ENCODE assay signal across 26 cellular contexts in the genomic region with DNA sequence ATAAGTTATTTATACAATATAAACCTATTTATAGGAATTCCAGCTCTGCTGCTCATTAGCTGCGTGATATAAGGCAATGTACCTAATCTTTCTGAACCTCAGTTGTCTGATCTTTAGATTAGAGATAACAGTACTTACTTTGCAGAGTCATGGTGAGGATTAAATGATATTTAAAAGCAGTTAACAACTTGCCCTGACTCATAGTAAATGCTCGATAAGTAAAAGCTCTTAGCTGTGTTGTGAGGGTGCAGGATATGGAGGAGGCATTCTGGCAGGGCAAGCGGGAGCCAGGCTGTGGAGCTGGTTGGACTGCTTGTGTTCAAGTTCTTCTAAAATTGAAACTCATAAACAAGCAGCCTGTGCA.
A peak's percentile ranks its signal among the peaks of the same experiment; 100 is the strongest.
DNase-seq lines count a peak whose midpoint lies in the region; ATAC-seq and TF ChIP-seq lines count a peak whose summit lies in the region.
"Had no signal": no experiment of that assay in that cellular context is flagged by ENCODE, and none has a peak within 500 bp of the region (broad histone marks: within the 10 kb centered on the region; RNA-seq: fewer than 3 reads in every experiment).

No MANE protein-coding gene starts in this region.

- BruUV-seq in IMR-90 (replicated peaks; lab: Mats Ljungman, UMichigan), result no TSS peak

- H3K79me1 ChIP-seq in IMR-90 (ENCODE audit: low read depth in 1 of 2, low read length in 2 of 2) (no peaks in the 10 kb centered on the region), mesendoderm (ENCODE audit: low read length) (no peaks in the 10 kb centered on the region)

- no peak overlapping the region for H4K8ac ChIP-seq in IMR-90 (ENCODE audit: low read depth in 2 of 2, low read length in 2 of 2)
- no peak overlapping the region for H4K8ac ChIP-seq in mesendoderm (ENCODE audit: low read depth, low read length)

- ATAC-seq in IMR-90 (ENCODE audit: low read depth), result no peak
- ATAC-seq: activated CD8-positive, alpha-beta memory T cell treated with anti-CD3 and anti-CD28 coated beads, Interleukin-2, amount 10 ng/mL, durations not matched to agents 7 days and 5 days; activated T-cell treated with anti-CD3 and anti-CD28 coated beads, Interleukin-2, amount 50 U/mL, for 72 hours; pancreas; stimulated activated naive CD8-positive, alpha-beta T cell treated with anti-CD3 and anti-CD28 coated beads, Interleukin-15, amount 100 ng/mL, for 72 hours had no signal

- no peak for TF ChIP-seq POLR2A in IMR-90 (IDR thresholded peaks at IDR 0.05; ENCODE audit: low read depth, low read length)
- TF ChIP-seq POLR2A in erythroblast (IDR thresholded peaks at IDR 0.05; ENCODE audit: low read length), result no peak

- no peaks in the 10 kb centered on the region for H4K20me1 ChIP-seq in IMR-90 (ENCODE audit: insufficient read depth, low read length)

- H3K56ac ChIP-seq in IMR-90 (ENCODE audit: extremely low read depth, insufficient read depth, low read length) (no peak overlapping the region), mesendoderm (ENCODE audit: low read length) (no peak overlapping the region)

- no peak overlapping the region for H3K18ac ChIP-seq in IMR-90 (ENCODE audit: low read depth, low read length)
- no peak overlapping the region for H3K18ac ChIP-seq in mesendoderm (ENCODE audit: low read length)

- H3K27me3 ChIP-seq in IMR-90 (ENCODE audit: control insufficient read depth, insufficient read depth, low read length) (no peaks in the 10 kb centered on the region), mesendoderm (ENCODE audit: insufficient read depth, low read length, poor library complexity) (no peaks in the 10 kb centered on the region)
- H3K27me3 ChIP-seq: pancreas, right atrium auricular region, uterus had no signal

- H3K9me1 ChIP-seq in IMR-90 (ENCODE audit: insufficient read depth, low read length), result no peaks in the 10 kb centered on the region

- H3K14ac ChIP-seq in IMR-90 (replicated peaks; ENCODE audit: low read depth, low read length), result no peak overlapping the region

- H2AK9ac ChIP-seq in IMR-90 (replicated peaks; ENCODE audit: low read depth, low read length, poor library complexity), result no peak overlapping the region

- DNase-seq in Ammon's horn (ENCODE audit: low spot score), result peak; percentile 47
- DNase-seq in IMR-90, result no peak
- peak; percentile 93 for DNase-seq in amniotic epithelial cell (ENCODE audit: low read depth)
- peak; percentile 22 for DNase-seq in mesendoderm
- no peak for DNase-seq in stimulated activated CD4-positive, alpha-beta T cell treated with anti-CD3 and anti-CD28 coated beads, Interleukin-2, amount 100 ng/mL, for 48 hours
- DNase-seq in erythroblast (lab: John Stamatoyannopoulos, UW), result no peak
- no peak for DNase-seq in dedifferentiated amniotic fluid mesenchymal stem cell (ENCODE audit: extremely low spot score)
- no peak for DNase-seq in COR-L47 (lab: John Stamatoyannopoulos, UW)
- DNase-seq: activated B cell treated with CpG ODN at 0.5 μM for 24 hours; activated CD8-positive, alpha-beta memory T cell treated with anti-CD3 and anti-CD28 coated beads, Interleukin-2, amount 10 ng/mL, durations not matched to agents 7 days and 5 days; activated naive CD4-positive, alpha-beta T cell treated with Interleukin-2 at 50 U/mL for 16 hours; activated T-cell treated with anti-CD3 and anti-CD28 coated beads, Interleukin-2, amount 50 U/mL, for 72 hours; CD4-positive, alpha-beta memory T cell; DMS 273 treated with DMSO at 0.1 percent for 48 hours; HCEC 1CT; hippocampal formation; Kasumi-1; NCI-H146; NCI-H226; NCI-H69; pancreas; small intestine; stimulated activated naive CD8-positive, alpha-beta T cell treated with anti-CD3 and anti-CD28 coated beads, Interleukin-15, amount 100 ng/mL, for 72 hours; uterus had no signal

- no peak overlapping the region for H2AK5ac ChIP-seq in IMR-90 (ENCODE audit: low read depth, low read length)
- no peak overlapping the region for H2AK5ac ChIP-seq in mesendoderm (ENCODE audit: low read length)

- intact Hi-C loops in IMR-90 (cut with micrococcal nuclease), result no loop called here

- no peak overlapping the region for H2BK5ac ChIP-seq in IMR-90 (ENCODE audit: low read depth, low read length, poor library complexity, severe bottlenecking)
- H2BK5ac ChIP-seq in mesendoderm (ENCODE audit: low read length), result no peak overlapping the region

- POLR2A ChIA-PET in IMR-90 (lab: Charles Lee; ENCODE audit: unreplicated experiment), result no interaction called here

- dilution Hi-C loops in IMR-90 (cut with HindIII; ENCODE audit: low sequenced_read_pairs, unreplicated experiment), result no loop called here

- no CpG with 5 or more reads among the region's 3 CpGs for WGBS in IMR-90 (ENCODE audit: extremely low coverage in 2 of 2, insufficient read length in 1 of 2), 2 experiments
- no CpG with 5 or more reads among the region's 3 CpGs for WGBS in mesendoderm (ENCODE audit: extremely low coverage, insufficient coverage, low lambda C conversion rate)

- no peak for TF ChIP-seq CTCF in IMR-90 (conservative IDR thresholded peaks at IDR 0.05; ENCODE audit: low read depth, low read length)

- no peak overlapping the region for H3K27ac ChIP-seq in IMR-90 (ENCODE audit: insufficient read depth, low read length)
- H3K27ac ChIP-seq in mesendoderm (ENCODE audit: low read depth, low read length), result no peak overlapping the region
- H3K27ac ChIP-seq: pancreas, right atrium auricular region, uterus had no signal

- H3K23ac ChIP-seq in IMR-90 (ENCODE audit: low read depth, low read length) (no peak overlapping the region), mesendoderm (ENCODE audit: low read length) (no peak overlapping the region)

- H4K5ac ChIP-seq in IMR-90 (ENCODE audit: low read depth, low read length) (no peak overlapping the region), mesendoderm (ENCODE audit: low read length) (no peak overlapping the region)

- H2BK15ac ChIP-seq in IMR-90 (ENCODE audit: low read depth, low read length) (0 out of 3 replicates have a peak overlapping the region, but pooled peaks have one; percentile 41), mesendoderm (replicated peaks; ENCODE audit: low read depth) (no peak overlapping the region)

- in situ Hi-C loops in IMR-90 (cut with MboI; ENCODE audit: low sequenced_read_pairs), result no loop called here

- no peak overlapping the region for H4K91ac ChIP-seq in IMR-90 (ENCODE audit: insufficient read depth, low read depth, low read length)

- H3K9me3 ChIP-seq in IMR-90 (ENCODE audit: control insufficient read depth, insufficient read depth, low read length), result peaks cover 14% of the 10 kb centered on the region
- H3K9me3 ChIP-seq: pancreas, uterus had no signal

- H3K9ac ChIP-seq in IMR-90 (ENCODE audit: low read depth, low read length) (no peak overlapping the region), mesendoderm (ENCODE audit: low read length) (no peak overlapping the region)

- no peak overlapping the region for H2AFZ ChIP-seq in IMR-90 (replicated peaks; ENCODE audit: low read length, poor library complexity)

- H3K4me3 ChIP-seq in IMR-90 (ENCODE audit: insufficient read depth, low read depth, low read length), result no peak overlapping the region
- no peak overlapping the region for H3K4me3 ChIP-seq in mesendoderm (ENCODE audit: low read length)
- H3K4me3 ChIP-seq: lung, pancreas, right atrium auricular region, uterus had no signal

- H2BK20ac ChIP-seq in IMR-90 (ENCODE audit: low read depth, low read length), result no peak overlapping the region

- H3K4ac ChIP-seq in IMR-90 (ENCODE audit: low read depth, low read length) (peak overlapping the region; percentile 3; the same call in 1 of the 2 replicates), mesendoderm (ENCODE audit: low read depth, low read length) (no peak overlapping the region)

- H2BK120ac ChIP-seq in IMR-90 (ENCODE audit: low read depth, low read length), result no peak overlapping the region
- H2BK120ac ChIP-seq in mesendoderm (ENCODE audit: low read depth, low read length), result no peak overlapping the region

- no peaks in the 10 kb centered on the region for H3K79me2 ChIP-seq in mesendoderm (ENCODE audit: control insufficient read depth, insufficient read depth, low read length)

- H3K4me1 ChIP-seq in IMR-90 (ENCODE audit: control insufficient read depth, insufficient read depth, low read length) (peaks cover 5% of the 10 kb centered on the region; the same call in 1 of the 2 replicates), mesendoderm (ENCODE audit: control insufficient read depth, low read depth, low read length) (no peaks in the 10 kb centered on the region)
- H3K4me1 ChIP-seq: pancreas, right atrium auricular region, uterus had no signal

- CTCF ChIA-PET in IMR-90 (lab: Yijun Ruan, JAX), result interaction anchor here (0.6 kb wide), 1 partner anchor 14 kb away, joined by 3 read pairs; no protein-coding TSS in a partner anchor

- no peak for TF ChIP-seq RAD21 in IMR-90 (IDR thresholded peaks at IDR 0.05; ENCODE audit: low read length)

- H3K4me2 ChIP-seq in IMR-90 (ENCODE audit: low read depth, low read length), result no peak overlapping the region
- no peak overlapping the region for H3K4me2 ChIP-seq in mesendoderm (ENCODE audit: low read length)

- H3K36me3 ChIP-seq in IMR-90 (ENCODE audit: control insufficient read depth, insufficient read depth, low read length) (no peaks in the 10 kb centered on the region), mesendoderm (ENCODE audit: control insufficient read depth, insufficient read depth, low read length) (no peaks in the 10 kb centered on the region)
- H3K36me3 ChIP-seq: pancreas, right atrium auricular region, uterus had no signal

TF ChIP-seq in IMR-90, 13 proteins besides CTCF, POLR2A, EP300 and RAD21:
- TF ChIP-seq FOS (IDR thresholded peaks at IDR 0.05; ENCODE audit: low read depth, low read length) (no peak), CHD1 (IDR thresholded peaks at IDR 0.05; ENCODE audit: low read depth, low read length) (no peak), SMC3 (IDR thresholded peaks at IDR 0.05; ENCODE audit: low read depth, low read length) (no peak), RCOR1 (IDR thresholded peaks at IDR 0.05; ENCODE audit: insufficient replicate concordance, low read length) (no peak), MAFK (IDR thresholded peaks at IDR 0.05; ENCODE audit: low read depth, low read length) (no peak)

Comparison
In these comparisons a context has a peak if more than half of its experiments do, and no peak if none do; other contexts are left out.
1. DNase-seq: peak in Ammon's horn (single experiment), amniotic epithelial cell (single experiment) and mesendoderm (single experiment); none in IMR-90 (single experiment), stimulated activated CD4-positive, alpha-beta T cell treated with anti-CD3 and anti-CD28 coated beads, Interleukin-2, amount 100 ng/mL, for 48 hours (0 of 2), erythroblast (0 of 2), dedifferentiated amniotic fluid mesenchymal stem cell (single experiment) and COR-L47 (single experiment).